In genomic region chr7:38335123-38335489, GRCh38 we compare ENCODE assay signal across 8 cellular contexts.
DNase-seq lines count a peak whose midpoint lies in the region; ATAC-seq lines count a peak whose summit lies in the region.

No MANE protein-coding gene starts in this region.

- peak overlapping the region; percentile 42 for H3K4me3 ChIP-seq in naive thymus-derived CD4-positive, alpha-beta T cell (ENCODE audit: low read length)

- H3K27ac Mint-ChIP-seq in activated naive CD8-positive, alpha-beta T cell: peak overlapping the region; percentile 68
- peak overlapping the region; percentile 48 to 92 (median 76) for H3K27ac Mint-ChIP-seq in naive thymus-derived CD4-positive, alpha-beta T cell

- CTCF ChIA-PET in naive thymus-derived CD4-positive, alpha-beta T cell (lab: Charles Lee): interaction anchor here (0.6 to 5.6 kb wide), 16 partner anchors 10 to 1570 kb away, joined by 3 to 78 read pairs (median 6); no protein-coding TSS in a partner anchor

- H3K27me3 Mint-ChIP-seq in activated naive CD8-positive, alpha-beta T cell: no peaks in the 10 kb centered on the region
- no peaks in the 10 kb centered on the region for H3K27me3 Mint-ChIP-seq in naive thymus-derived CD4-positive, alpha-beta T cell

- peak overlapping the region; percentile 56 for H3K4me3 Mint-ChIP-seq in activated naive CD8-positive, alpha-beta T cell
- H3K4me3 Mint-ChIP-seq in naive thymus-derived CD4-positive, alpha-beta T cell: peak overlapping the region in 6 of 10 donors; percentile 54 to 76 (median 61)

- POLR2A ChIA-PET in naive thymus-derived CD4-positive, alpha-beta T cell (lab: Charles Lee): interaction anchor here (0.9 to 1.9 kb wide), 2 partner anchors 10 to 14 kb away, joined by 4 to 5 read pairs; no protein-coding TSS in a partner anchor

- peak; percentile 10 for ATAC-seq in HG02610 (IDR thresholded peaks at IDR 0.05; ENCODE audit: unreplicated experiment)
- ATAC-seq in naive thymus-derived CD4-positive, alpha-beta T cell: peak; percentile 31
- ATAC-seq in HG03280 (IDR thresholded peaks at IDR 0.05; ENCODE audit: unreplicated experiment): no peak
- no peak for ATAC-seq in GM18870 (IDR thresholded peaks at IDR 0.05; ENCODE audit: unreplicated experiment)

- no peaks in the 10 kb centered on the region for H3K9me3 ChIP-seq in naive thymus-derived CD4-positive, alpha-beta T cell (ENCODE audit: control insufficient read depth in 2 of 3, low read length in 3 of 3)

- H3K9me3 Mint-ChIP-seq in activated naive CD8-positive, alpha-beta T cell (ENCODE audit: low read depth): no peaks in the 10 kb centered on the region
- H3K9me3 Mint-ChIP-seq in naive thymus-derived CD4-positive, alpha-beta T cell: no peaks in the 10 kb centered on the region

- H3K36me3 ChIP-seq in naive thymus-derived CD4-positive, alpha-beta T cell (ENCODE audit: control insufficient read depth in 2 of 3, insufficient read depth in 3 of 3, low read length in 3 of 3): no peaks in the 10 kb centered on the region

- intact Hi-C loops in naive thymus-derived CD4-positive, alpha-beta T cell (cut with micrococcal nuclease): loop anchor here (1.0 to 5.0 kb wide), 7 partner anchors 16 to 228 kb away; partner anchors contain the start of gene STARD3NL (in 1 of the 2)

- H3K36me3 Mint-ChIP-seq in activated naive CD8-positive, alpha-beta T cell: no peaks in the 10 kb centered on the region
- no peaks in the 10 kb centered on the region for H3K36me3 Mint-ChIP-seq in naive thymus-derived CD4-positive, alpha-beta T cell

- H3K4me1 Mint-ChIP-seq in activated naive CD8-positive, alpha-beta T cell (ENCODE audit: low read depth): peaks cover 40% of the 10 kb centered on the region
- H3K4me1 Mint-ChIP-seq in naive thymus-derived CD4-positive, alpha-beta T cell: peaks cover 8 to 46% (median 36%) of the 10 kb centered on the region in 7 donors

- DNase-seq in CD1c-positive myeloid dendritic cell (ENCODE audit: extremely low spot score) (peak; percentile 88), inferior parietal cortex (ENCODE audit: extremely low spot score) (no peak), NCI-H2171 (lab: John Stamatoyannopoulos, UW) (no peak)
- DNase-seq in naive thymus-derived CD4-positive, alpha-beta T cell: no peak

- no peak overlapping the region for H3K27ac ChIP-seq in naive thymus-derived CD4-positive, alpha-beta T cell (ENCODE audit: low read depth, low read length)

- H3K27me3 ChIP-seq in naive thymus-derived CD4-positive, alpha-beta T cell (ENCODE audit: control insufficient read depth in 2 of 2, insufficient read depth in 2 of 2, low read length in 2 of 2): no peaks in the 10 kb centered on the region

- H3K4me1 ChIP-seq in naive thymus-derived CD4-positive, alpha-beta T cell (ENCODE audit: control insufficient read depth in 2 of 2, insufficient read depth in 2 of 2, low read length in 2 of 2): peaks cover 15 to 21% of the 10 kb centered on the region in 2 donors

Comparison
In these comparisons a context has a peak if more than half of its experiments do, and no peak if none do; other contexts are left out.
1. ATAC-seq: peak in HG02610 (single experiment) and naive thymus-derived CD4-positive, alpha-beta T cell (single experiment); none in HG03280 (single experiment) and GM18870 (single experiment).